Comparison of ENCODE assay signal across 10 cellular contexts in the genomic region with DNA sequence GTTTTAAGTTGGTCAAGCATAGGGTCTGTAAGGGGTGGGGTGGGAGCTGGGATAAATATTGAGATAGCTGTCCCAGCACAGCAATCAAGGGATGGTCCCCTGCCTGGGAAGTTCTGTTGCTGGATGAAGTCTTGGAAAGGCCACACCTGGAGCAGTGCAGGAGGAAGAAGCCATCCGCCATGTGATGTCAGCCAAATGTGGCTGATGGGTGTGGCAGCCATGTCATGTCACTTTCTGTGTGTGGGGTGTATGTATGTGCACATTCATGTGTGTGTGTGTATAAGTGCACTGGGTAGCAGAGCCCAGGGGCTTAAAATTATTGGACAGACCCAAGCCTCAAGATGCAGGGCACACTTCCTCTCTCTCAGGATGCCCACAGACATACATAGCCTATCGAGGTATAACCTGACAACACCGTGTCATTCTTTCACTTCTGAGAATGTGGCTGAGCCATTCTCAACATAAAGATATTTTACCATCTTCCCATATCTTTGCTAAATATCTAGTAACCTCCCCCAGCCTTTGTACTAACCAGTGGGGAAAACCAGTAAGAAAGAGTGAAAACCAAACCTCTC. TPM values are rescaled to one million over a fixed set of nuclear protein-coding genes. Genes with fewer than 3 reads are reported as not detected.
DNase-seq lines count a peak whose midpoint lies in the region; ATAC-seq and TF ChIP-seq lines count a peak whose summit lies in the region.
"Had no signal": no experiment of that assay in that cellular context is flagged by ENCODE, and none has a peak within 500 bp of the region (broad histone marks: within the 10 kb centered on the region; RNA-seq: fewer than 3 reads in every experiment).

No MANE protein-coding gene starts in this region.

- H3K4me1 Mint-ChIP-seq in CD4-positive, alpha-beta memory T cell, result peaks cover 57 to 88% (median 72%) of the 10 kb centered on the region in 4 donors

- peak overlapping the region in 1 of 2 donors; percentile 22 for H3K4me3 ChIP-seq in CD4-positive, alpha-beta memory T cell (ENCODE audit: low read length in 2 of 2)
- H3K4me3 ChIP-seq in colonic mucosa (no peak overlapping the region), ovary (no peak overlapping the region), lower leg skin (ENCODE audit: low read depth, poor library complexity, severe bottlenecking) (no peak overlapping the region)
- H3K4me3 ChIP-seq: MG63 had no signal

- no peak for TF ChIP-seq POLR2A in ovary (IDR thresholded peaks at IDR 0.05)
- TF ChIP-seq POLR2A in lower leg skin (IDR thresholded peaks at IDR 0.05), result no peak

- H3K27ac Mint-ChIP-seq in CD4-positive, alpha-beta memory T cell, result peak overlapping the region; percentile 91 to 98 (median 95)

- H3K27ac ChIP-seq in CD4-positive, alpha-beta memory T cell (ENCODE audit: low read depth, low read length), result peak overlapping the region; percentile 50
- H3K27ac ChIP-seq in colonic mucosa (peak overlapping the region; percentile 79), ovary (no peak overlapping the region)

- H3K4me3 Mint-ChIP-seq in CD4-positive, alpha-beta memory T cell, result peak overlapping the region; percentile 61 to 91 (median 82)

- TF ChIP-seq CTCF in colonic mucosa (IDR thresholded peaks at IDR 0.05) (no peak), ovary (IDR thresholded peaks at IDR 0.05) (no peak), lower leg skin (IDR thresholded peaks at IDR 0.05) (no peak)

- WGBS in ovary, 3 donors, result 89 to 95% (median 94%) methylated on average over 3 of the region's 3 CpGs
- WGBS in lower leg skin, 2 donors, result 82 to 90% methylated on average over 3 of the region's 3 CpGs

- no peak overlapping the region for H3K9ac ChIP-seq in colonic mucosa (ENCODE audit: low read depth in 2 of 2, low read length in 2 of 2)

- TF ChIP-seq EP300 in ovary (IDR thresholded peaks at IDR 0.05), result no peak

- H3K27me3 Mint-ChIP-seq in CD4-positive, alpha-beta memory T cell, result no peaks in the 10 kb centered on the region

- peak; percentile 55 for ATAC-seq in GM19395 (IDR thresholded peaks at IDR 0.05; ENCODE audit: unreplicated experiment)
- ATAC-seq in HG03159 (IDR thresholded peaks at IDR 0.05; ENCODE audit: unreplicated experiment), result peak; percentile 48
- ATAC-seq in HG02840 (IDR thresholded peaks at IDR 0.05; ENCODE audit: low FRiP score, unreplicated experiment), result no peak

- CTCF ChIA-PET in CD4-positive, alpha-beta memory T cell (lab: Charles Lee; ENCODE audit: partially characterized antibody), result interaction anchor here (1.6 to 13.9 kb wide), 3 partner anchors 19 to 82 kb away, joined by 6 to 174 read pairs (median 6); no protein-coding TSS in a partner anchor

- peaks cover 71% of the 10 kb centered on the region for H3K4me1 ChIP-seq in CD4-positive, alpha-beta memory T cell (ENCODE audit: insufficient read depth, low read length)
- H3K4me1 ChIP-seq in colonic mucosa, result peaks cover 19% of the 10 kb centered on the region
- peaks cover 4% of the 10 kb centered on the region for H3K4me1 ChIP-seq in ovary (ENCODE audit: insufficient read depth)

- H3K36me3 Mint-ChIP-seq in CD4-positive, alpha-beta memory T cell, result peaks cover 79 to 89% of the 10 kb centered on the region in 2 donors

- H3K36me3 ChIP-seq in CD4-positive, alpha-beta memory T cell (ENCODE audit: insufficient read depth, low read length), result peaks cover 38% of the 10 kb centered on the region
- H3K36me3 ChIP-seq in colonic mucosa (peaks cover 27% of the 10 kb centered on the region), ovary (no peaks in the 10 kb centered on the region)
- H3K36me3 ChIP-seq: MG63 had no signal

- H3K9me3 ChIP-seq in CD4-positive, alpha-beta memory T cell (ENCODE audit: control insufficient read depth in 1 of 2, low read length in 2 of 2), result no peaks in the 10 kb centered on the region
- H3K9me3 ChIP-seq in colonic mucosa, result no peaks in the 10 kb centered on the region
- no peaks in the 10 kb centered on the region for H3K9me3 ChIP-seq in ovary
- H3K9me3 ChIP-seq: MG63 had no signal

- intact Hi-C loops in CD4-positive, alpha-beta memory T cell (cut with micrococcal nuclease), result loop anchor here (1.0 to 5.0 kb wide), 3 partner anchors 11 to 80 kb away; partner anchors contain the start of gene TNFSF10
- intact Hi-C loops in colonic mucosa (cut with DNase I), result no loop called here
- intact Hi-C loops in ovary (cut with DNase I), result no loop called here
- intact Hi-C loops in lower leg skin (cut with DNase I; ENCODE audit: low total_unique reads), result no loop called here

- H3K27me3 ChIP-seq in CD4-positive, alpha-beta memory T cell (ENCODE audit: insufficient read depth, low read length), result no peaks in the 10 kb centered on the region
- H3K27me3 ChIP-seq in colonic mucosa (no peaks in the 10 kb centered on the region), ovary (no peaks in the 10 kb centered on the region)
- H3K27me3 ChIP-seq: MG63 had no signal

- H3K9me3 Mint-ChIP-seq in CD4-positive, alpha-beta memory T cell, result no peaks in the 10 kb centered on the region

- no peak for DNase-seq in CD4-positive, alpha-beta memory T cell
- no peak for DNase-seq in colonic mucosa
- no peak for DNase-seq in ovary
- no peak for DNase-seq in lower leg skin (ENCODE audit: low spot score in 2 of 2)
- DNase-seq in SHP77 treated with DMSO at 0.1 percent for 48 hours (lab: John Stamatoyannopoulos, UW), result no peak
- DNase-seq: foreskin melanocyte, MG63 had no signal

- POLR2A ChIA-PET in CD4-positive, alpha-beta memory T cell (lab: Charles Lee; ENCODE audit: partially characterized antibody), result interaction anchor here (0.8 to 5.7 kb wide), 7 partner anchors 8 to 84 kb away, joined by 4 to 74 read pairs (median 12); partner anchors contain the start of gene TNFSF10

RNA-seq across cellular contexts. Expression of gene TNFSF10, which starts 11.4 kb away (rescaled TPM):
- 10 to 100 TPM; 63.4 to 65.6 TPM for total RNA-seq in CD4-positive, alpha-beta memory T cell
- polyA plus RNA-seq in CD4-positive, alpha-beta memory T cell, result 100 to 1,000 TPM in 1 of 2 donors, 10 to 100 TPM in 1; 89.4 to 107 TPM
- 100 to 1,000 TPM in 1 of 2 donors, 10 to 100 TPM in 1; 57.2 to 118 TPM for total RNA-seq in colonic mucosa
- total RNA-seq in ovary, result 10 to 100 TPM in 6 of 7 donors, 1 to 10 TPM in 1; 9.6 to 51.5 (median 12.7) TPM
- 10 to 100 TPM; 32.0 to 39.8 TPM for polyA plus RNA-seq in ovary
- total RNA-seq in lower leg skin, result 10 to 100 TPM; 57.5 to 75.2 (median 68.4) TPM

Comparison
In these comparisons a context has a peak if more than half of its experiments do, and no peak if none do; other contexts are left out.
1. H3K27ac ChIP-seq: peak in CD4-positive, alpha-beta memory T cell (single experiment) and colonic mucosa (single experiment); none in ovary (0 of 2).